In genomic region chr15:42329992-42330391, GRCh38 we compare ENCODE assay signal across 18 cellular contexts. TPM values are rescaled to one million over a fixed set of nuclear protein-coding genes. Genes with fewer than 3 reads are reported as not detected.
A peak's percentile ranks its signal among the peaks of the same experiment; 100 is the strongest.
DNase-seq lines count a peak whose midpoint lies in the region; ATAC-seq and TF ChIP-seq lines count a peak whose summit lies in the region.
"Had no signal": no experiment of that assay in that cellular context is flagged by ENCODE, and none has a peak within 500 bp of the region (broad histone marks: within the 10 kb centered on the region; RNA-seq: fewer than 3 reads in every experiment).

No MANE protein-coding gene starts in this region.

- H3K27me3 ChIP-seq in cardiac muscle cell (no peaks in the 10 kb centered on the region), right atrium auricular region (no peaks in the 10 kb centered on the region), psoas muscle (ENCODE audit: insufficient read depth in 3 of 3, low read length in 2 of 3) (no peaks in the 10 kb centered on the region), skeletal muscle tissue (ENCODE audit: control insufficient read depth in 3 of 3, insufficient read depth in 3 of 3, low read length in 3 of 3) (no peaks in the 10 kb centered on the region)
- H3K27me3 ChIP-seq: BLaER1 treated with 17β-estradiol and CSF1 and Interleukin-3, amounts not matched to agents 10 nM and 100 nM had no signal

- peak overlapping the region; percentile 94 for H3K27ac ChIP-seq in cardiac muscle cell
- H3K27ac ChIP-seq in right atrium auricular region = no peak overlapping the region
- peak overlapping the region; percentile 87 for H3K27ac ChIP-seq in psoas muscle
- peak overlapping the region; percentile 92 for H3K27ac ChIP-seq in skeletal muscle tissue (ENCODE audit: low read depth, low read length)
- H3K27ac ChIP-seq: 22Rv1; A549; BLaER1 treated with 17β-estradiol and CSF1 and Interleukin-3, amounts not matched to agents 10 nM and 100 nM; C4-2B had no signal

- no peak for TF ChIP-seq CTCF in cardiac muscle cell (IDR thresholded peaks at IDR 0.05; ENCODE audit: low read depth, low read length)
- TF ChIP-seq CTCF in right atrium auricular region (IDR thresholded peaks at IDR 0.05) = no peak
- no peak for TF ChIP-seq CTCF in psoas muscle (IDR thresholded peaks at IDR 0.05)

- H3K4me3 ChIP-seq in cardiac muscle cell (no peak overlapping the region), right atrium auricular region (no peak overlapping the region), psoas muscle (peak overlapping the region; percentile 23), skeletal muscle tissue (ENCODE audit: low read length in 3 of 3) (no peak overlapping the region)
- H3K4me3 ChIP-seq: A549; BLaER1 treated with 17β-estradiol and CSF1 and Interleukin-3, amounts not matched to agents 10 nM and 100 nM; GM12878 had no signal

- H3K4me1 ChIP-seq in cardiac muscle cell (ENCODE audit: low read depth) (peaks cover 32% of the 10 kb centered on the region), right atrium auricular region (no peaks in the 10 kb centered on the region), psoas muscle (peaks cover 36% of the 10 kb centered on the region), skeletal muscle tissue (ENCODE audit: control insufficient read depth in 3 of 3, insufficient read depth in 3 of 3, low read length in 3 of 3) (peaks cover 7 to 14% (median 9%) of the 10 kb centered on the region in 3 donors)
- H3K4me1 ChIP-seq: A549; BLaER1 treated with 17β-estradiol and CSF1 and Interleukin-3, amounts not matched to agents 10 nM and 100 nM; Caco-2 had no signal

- ATAC-seq in psoas muscle = peak in 3 of 4 donors; percentile 46 to 66 (median 58)
- ATAC-seq: A549; CD8-positive, alpha-beta T cell; GM12878 had no signal

- H3K9me3 ChIP-seq in cardiac muscle cell (ENCODE audit: low read depth) (no peaks in the 10 kb centered on the region), right atrium auricular region (peaks cover 0 to 5% of the 10 kb centered on the region in 2 donors), psoas muscle (peaks cover 5% of the 10 kb centered on the region), skeletal muscle tissue (ENCODE audit: control insufficient read depth in 3 of 3, low read length in 3 of 3) (no peaks in the 10 kb centered on the region)
- H3K9me3 ChIP-seq: Caco-2 had no signal

- DNase-seq in cardiac muscle cell (ENCODE audit: low read depth in 1 of 2, low spot score in 1 of 2) (no peak), right atrium auricular region (ENCODE audit: low spot score) (no peak), psoas muscle (no peak), globus pallidus (ENCODE audit: low spot score) (no peak)
- DNase-seq: AML-193; Caco-2; Calu3; CD4-positive, alpha-beta T cell; CD8-positive, alpha-beta T cell; DMS79 treated with DMSO at 0.1 percent for 48 hours; GDM1 had no signal

- no peaks in the 10 kb centered on the region for H3K36me3 ChIP-seq in cardiac muscle cell
- H3K36me3 ChIP-seq in right atrium auricular region = no peaks in the 10 kb centered on the region
- H3K36me3 ChIP-seq in psoas muscle (ENCODE audit: insufficient read depth in 1 of 2, low read depth in 1 of 2) = peaks cover 0 to 55% of the 10 kb centered on the region in 2 donors
- H3K36me3 ChIP-seq in skeletal muscle tissue (ENCODE audit: control insufficient read depth in 3 of 3, insufficient read depth in 3 of 3, low read length in 3 of 3) = peaks cover 0 to 21% (median 12%) of the 10 kb centered on the region in 3 donors

- H3K9ac ChIP-seq in skeletal muscle tissue (ENCODE audit: low read depth in 1 of 3, low read length in 3 of 3) = peak overlapping the region in 2 of 3 donors; percentile 3 to 39
- H3K9ac ChIP-seq: BLaER1 treated with 17β-estradiol and CSF1 and Interleukin-3, amounts not matched to agents 10 nM and 100 nM had no signal

- 32 to 68% (median 45%) methylated on average over 2 of the region's 2 CpGs for whole genome bisulfite sequencing in psoas muscle, 3 donors

- intact Hi-C loops in psoas muscle (cut with DNase I) = loop anchor here in 1 of 2 donors (5.0 kb wide), 2 partner anchors 37 to 57 kb away; no protein-coding TSS in a partner anchor

RNA-seq across cellular contexts. Expression of gene CAPN3, which starts 29.3 kb away (rescaled TPM):
- total RNA-seq in cardiac muscle cell (37.9 and 88.3 TPM in 2 replicates), right atrium auricular region (1 to 10 TPM; 5.3 to 8.6 TPM), psoas muscle (100 to 1,000 TPM; 216 to 413 (median 266) TPM), skeletal muscle tissue (675 TPM)
- polyA plus RNA-seq in cardiac muscle cell (47.0 and 79.7 TPM in 2 replicates), psoas muscle (100 to 1,000 TPM; 114 to 214 (median 154) TPM)
- total RNA-seq: A172 had no signal

RNA-seq across cellular contexts. Expression of gene TMEM87A, which starts 56.8 kb away (rescaled TPM):
- total RNA-seq in cardiac muscle cell = 39.8 and 43.5 TPM in 2 replicates
- 59.2 and 85.5 TPM in 2 replicates for polyA plus RNA-seq in cardiac muscle cell
- total RNA-seq in right atrium auricular region = 10 to 100 TPM; 17.0 to 25.4 TPM
- 10 to 100 TPM; 17.6 to 30.4 (median 26.2) TPM for total RNA-seq in psoas muscle
- 10 to 100 TPM; 16.4 to 30.9 (median 22.0) TPM for polyA plus RNA-seq in psoas muscle
- total RNA-seq in skeletal muscle tissue = 70.5 TPM

RNA-seq across cellular contexts. Expression of gene GANC, which starts 57.0 kb away (rescaled TPM):
- total RNA-seq in cardiac muscle cell = 17.6 and 22.2 TPM in 2 replicates
- 21.0 and 24.2 TPM in 2 replicates for polyA plus RNA-seq in cardiac muscle cell
- 10 to 100 TPM in 1 of 2 donors, 1 to 10 TPM in 1; 6.6 to 12.7 TPM for total RNA-seq in right atrium auricular region
- 10 to 100 TPM; 20.3 to 37.7 (median 24.2) TPM for total RNA-seq in psoas muscle
- polyA plus RNA-seq in psoas muscle = 10 to 100 TPM in 1 of 3 donors, 1 to 10 TPM in 2; 4.9 to 11.4 (median 9.9) TPM
- total RNA-seq in skeletal muscle tissue = 11.5 TPM

Comparison
In these comparisons a context has a peak if more than half of its experiments do, and no peak if none do; other contexts are left out.
1. H3K27ac ChIP-seq: peak in cardiac muscle cell (single experiment), psoas muscle (single experiment) and skeletal muscle tissue (single experiment); none in right atrium auricular region (0 of 2).